In genomic region chr22:25388415-25388814, GRCh38 we compare ENCODE assay signal across 1 cellular context.
TF ChIP-seq lines count a peak whose summit lies in the region.

No MANE protein-coding gene starts in this region.

TF ChIP-seq in GM23338, 12 proteins besides CTCF, POLR2A, EP300 and RAD21 (continued from another document):
- TF ChIP-seq, protein P1, sequence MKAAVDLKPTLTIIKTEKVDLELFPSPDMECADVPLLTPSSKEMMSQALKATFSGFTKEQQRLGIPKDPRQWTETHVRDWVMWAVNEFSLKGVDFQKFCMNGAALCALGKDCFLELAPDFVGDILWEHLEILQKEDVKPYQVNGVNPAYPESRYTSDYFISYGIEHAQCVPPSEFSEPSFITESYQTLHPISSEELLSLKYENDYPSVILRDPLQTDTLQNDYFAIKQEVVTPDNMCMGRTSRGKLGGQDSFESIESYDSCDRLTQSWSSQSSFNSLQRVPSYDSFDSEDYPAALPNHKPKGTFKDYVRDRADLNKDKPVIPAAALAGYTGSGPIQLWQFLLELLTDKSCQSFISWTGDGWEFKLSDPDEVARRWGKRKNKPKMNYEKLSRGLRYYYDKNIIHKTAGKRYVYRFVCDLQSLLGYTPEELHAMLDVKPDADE (IDR thresholded peaks at IDR 0.05), result no peak
- no peak for TF ChIP-seq STAT1 (IDR thresholded peaks at IDR 0.05; ENCODE audit: unreplicated experiment)
- TF ChIP-seq, protein P2, sequence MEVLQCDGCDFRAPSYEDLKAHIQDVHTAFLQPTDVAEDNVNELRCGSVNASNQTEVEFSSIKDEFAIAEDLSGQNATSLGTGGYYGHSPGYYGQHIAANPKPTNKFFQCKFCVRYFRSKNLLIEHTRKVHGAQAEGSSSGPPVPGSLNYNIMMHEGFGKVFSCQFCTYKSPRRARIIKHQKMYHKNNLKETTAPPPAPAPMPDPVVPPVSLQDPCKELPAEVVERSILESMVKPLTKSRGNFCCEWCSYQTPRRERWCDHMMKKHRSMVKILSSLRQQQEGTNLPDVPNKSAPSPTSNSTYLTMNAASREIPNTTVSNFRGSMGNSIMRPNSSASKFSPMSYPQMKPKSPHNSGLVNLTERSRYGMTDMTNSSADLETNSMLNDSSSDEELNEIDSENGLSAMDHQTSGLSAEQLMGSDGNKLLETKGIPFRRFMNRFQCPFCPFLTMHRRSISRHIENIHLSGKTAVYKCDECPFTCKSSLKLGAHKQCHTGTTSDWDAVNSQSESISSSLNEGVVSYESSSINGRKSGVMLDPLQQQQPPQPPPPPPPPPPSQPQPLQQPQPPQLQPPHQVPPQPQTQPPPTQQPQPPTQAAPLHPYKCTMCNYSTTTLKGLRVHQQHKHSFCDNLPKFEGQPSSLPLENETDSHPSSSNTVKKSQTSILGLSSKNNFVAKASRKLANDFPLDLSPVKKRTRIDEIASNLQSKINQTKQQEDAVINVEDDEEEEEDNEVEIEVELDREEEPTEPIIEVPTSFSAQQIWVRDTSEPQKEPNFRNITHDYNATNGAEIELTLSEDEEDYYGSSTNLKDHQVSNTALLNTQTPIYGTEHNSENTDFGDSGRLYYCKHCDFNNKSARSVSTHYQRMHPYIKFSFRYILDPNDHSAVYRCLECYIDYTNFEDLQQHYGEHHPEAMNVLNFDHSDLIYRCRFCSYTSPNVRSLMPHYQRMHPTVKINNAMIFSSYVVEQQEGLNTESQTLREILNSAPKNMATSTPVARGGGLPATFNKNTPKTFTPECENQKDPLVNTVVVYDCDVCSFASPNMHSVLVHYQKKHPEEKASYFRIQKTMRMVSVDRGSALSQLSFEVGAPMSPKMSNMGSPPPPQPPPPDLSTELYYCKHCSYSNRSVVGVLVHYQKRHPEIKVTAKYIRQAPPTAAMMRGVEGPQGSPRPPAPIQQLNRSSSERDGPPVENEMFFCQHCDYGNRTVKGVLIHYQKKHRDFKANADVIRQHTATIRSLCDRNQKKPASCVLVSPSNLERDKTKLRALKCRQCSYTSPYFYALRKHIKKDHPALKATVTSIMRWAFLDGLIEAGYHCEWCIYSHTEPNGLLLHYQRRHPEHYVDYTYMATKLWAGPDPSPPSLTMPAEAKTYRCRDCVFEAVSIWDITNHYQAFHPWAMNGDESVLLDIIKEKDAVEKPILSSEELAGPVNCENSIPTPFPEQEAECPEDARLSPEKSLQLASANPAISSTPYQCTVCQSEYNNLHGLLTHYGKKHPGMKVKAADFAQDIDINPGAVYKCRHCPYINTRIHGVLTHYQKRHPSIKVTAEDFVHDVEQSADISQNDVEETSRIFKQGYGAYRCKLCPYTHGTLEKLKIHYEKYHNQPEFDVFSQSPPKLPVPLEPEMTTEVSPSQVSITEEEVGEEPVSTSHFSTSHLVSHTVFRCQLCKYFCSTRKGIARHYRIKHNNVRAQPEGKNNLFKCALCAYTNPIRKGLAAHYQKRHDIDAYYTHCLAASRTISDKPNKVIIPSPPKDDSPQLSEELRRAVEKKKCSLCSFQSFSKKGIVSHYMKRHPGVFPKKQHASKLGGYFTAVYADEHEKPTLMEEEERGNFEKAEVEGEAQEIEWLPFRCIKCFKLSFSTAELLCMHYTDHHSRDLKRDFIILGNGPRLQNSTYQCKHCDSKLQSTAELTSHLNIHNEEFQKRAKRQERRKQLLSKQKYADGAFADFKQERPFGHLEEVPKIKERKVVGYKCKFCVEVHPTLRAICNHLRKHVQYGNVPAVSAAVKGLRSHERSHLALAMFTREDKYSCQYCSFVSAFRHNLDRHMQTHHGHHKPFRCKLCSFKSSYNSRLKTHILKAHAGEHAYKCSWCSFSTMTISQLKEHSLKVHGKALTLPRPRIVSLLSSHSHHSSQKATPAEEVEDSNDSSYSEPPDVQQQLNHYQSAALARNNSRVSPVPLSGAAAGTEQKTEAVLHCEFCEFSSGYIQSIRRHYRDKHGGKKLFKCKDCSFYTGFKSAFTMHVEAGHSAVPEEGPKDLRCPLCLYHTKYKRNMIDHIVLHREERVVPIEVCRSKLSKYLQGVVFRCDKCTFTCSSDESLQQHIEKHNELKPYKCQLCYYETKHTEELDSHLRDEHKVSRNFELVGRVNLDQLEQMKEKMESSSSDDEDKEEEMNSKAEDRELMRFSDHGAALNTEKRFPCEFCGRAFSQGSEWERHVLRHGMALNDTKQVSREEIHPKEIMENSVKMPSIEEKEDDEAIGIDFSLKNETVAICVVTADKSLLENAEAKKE (CRISPR knock-in tag; IDR thresholded peaks at IDR 0.05), result no peak
- no peak for TF ChIP-seq POLR2AphosphoS5 (IDR thresholded peaks at IDR 0.05; ENCODE audit: low read depth)
- TF ChIP-seq ZNF114 (CRISPR knock-in tag; IDR thresholded peaks at IDR 0.05), result no peak
- TF ChIP-seq EZH2 (IDR thresholded peaks at IDR 0.05; ENCODE audit: low read depth, unreplicated experiment), result no peak
- TF ChIP-seq ZNF331 (CRISPR knock-in tag; IDR thresholded peaks at IDR 0.05; ENCODE audit: low read depth), result no peak
